In the genomic region with DNA sequence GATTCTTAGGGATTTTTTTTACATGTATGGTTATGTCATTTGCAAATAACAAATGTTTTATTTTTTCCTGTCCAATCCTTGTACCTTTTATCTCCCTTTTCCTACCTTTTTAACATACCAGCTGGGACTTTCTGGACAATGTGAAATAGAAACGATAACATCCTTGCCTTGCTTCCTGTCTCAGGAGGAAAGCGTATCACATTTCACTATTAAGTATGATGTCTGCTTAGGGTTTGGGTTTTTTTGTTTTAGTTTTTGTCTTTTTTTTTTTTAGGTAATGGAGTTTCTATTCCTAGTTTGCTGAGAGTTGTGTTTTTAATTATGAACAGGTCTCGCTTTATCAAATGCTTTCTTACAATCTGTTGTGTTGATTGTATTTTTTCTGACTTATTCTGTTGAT, we compare ENCODE assay signal across 20 cellular contexts.
A peak's percentile ranks its signal among the peaks of the same experiment; 100 is the strongest.
DNase-seq lines count a peak whose midpoint lies in the region; ATAC-seq, FAIRE-seq and TF ChIP-seq lines count a peak whose summit lies in the region.
"Had no signal": no experiment of that assay in that cellular context is flagged by ENCODE, and none has a peak within 500 bp of the region (broad histone marks: within the 10 kb centered on the region; RNA-seq: fewer than 3 reads in every experiment).

No MANE protein-coding gene starts in this region.

- H3K27ac Mint-ChIP-seq in T-helper 17 cell (no peak overlapping the region), progenitor cell of endocrine pancreas (no peak overlapping the region)
- H3K27ac Mint-ChIP-seq: CD4-positive, alpha-beta memory T cell had no signal

- no peak for TF ChIP-seq POLR2A in endothelial cell of umbilical vein (IDR thresholded peaks at IDR 0.05; ENCODE audit: low read depth, low read length)

- H3K4me1 ChIP-seq in MM.1S (ENCODE audit: low read length), result peaks cover 11% of the 10 kb centered on the region
- no peaks in the 10 kb centered on the region for H3K4me1 ChIP-seq in endothelial cell of umbilical vein (ENCODE audit: control insufficient read depth, extremely low read depth, insufficient read depth, low read length)
- H3K4me1 ChIP-seq: Caco-2 had no signal

- H2AFZ ChIP-seq in MM.1S (ENCODE audit: low read length), result no peak overlapping the region
- H2AFZ ChIP-seq in endothelial cell of umbilical vein (ENCODE audit: low read depth, low read length), result no peak overlapping the region

- CTCF ChIA-PET in endothelial cell of umbilical vein (lab: Charles Lee), result no interaction called here

- H3K36me3 Mint-ChIP-seq in T-helper 17 cell (ENCODE audit: low read depth) (peaks cover 6% of the 10 kb centered on the region), progenitor cell of endocrine pancreas (ENCODE audit: insufficient read depth) (peaks cover 2% of the 10 kb centered on the region)

- H3K4me1 Mint-ChIP-seq in T-helper 17 cell (no peaks in the 10 kb centered on the region), progenitor cell of endocrine pancreas (ENCODE audit: low read depth) (no peaks in the 10 kb centered on the region)
- H3K4me1 Mint-ChIP-seq: CD4-positive, alpha-beta memory T cell had no signal

- BruUV-seq in endothelial cell of umbilical vein (replicated peaks; lab: Mats Ljungman, UMichigan), result no TSS peak

- H3K4me2 ChIP-seq in MM.1S (ENCODE audit: low read depth, low read length) (peak overlapping the region; percentile 7; the same call in 1 of the 2 replicates), endothelial cell of umbilical vein (ENCODE audit: insufficient read depth, low read length) (no peak overlapping the region)
- H3K4me2 ChIP-seq: BLaER1 had no signal

- H3K9ac ChIP-seq in MM.1S (ENCODE audit: low read length), result no peak overlapping the region
- no peak overlapping the region for H3K9ac ChIP-seq in endothelial cell of umbilical vein (replicated peaks; ENCODE audit: extremely low read depth, insufficient read depth, low read length)
- H3K9ac ChIP-seq: BLaER1 had no signal

- H3K36me3 ChIP-seq in MM.1S (replicated peaks; ENCODE audit: insufficient read depth, low read length) (no peaks in the 10 kb centered on the region), endothelial cell of umbilical vein (ENCODE audit: control insufficient read depth in 2 of 2, extremely low read depth in 1 of 2, insufficient read depth in 2 of 2, low read length in 2 of 2) (no peaks in the 10 kb centered on the region)
- H3K36me3 ChIP-seq: BLaER1, SJSA1 had no signal

- H3K79me2 ChIP-seq in MM.1S (ENCODE audit: low read length), result no peaks in the 10 kb centered on the region
- H3K79me2 ChIP-seq in endothelial cell of umbilical vein (ENCODE audit: control insufficient read depth, insufficient read depth, low read length), result no peaks in the 10 kb centered on the region

- intact Hi-C loops in endothelial cell of umbilical vein (cut with micrococcal nuclease), result no loop called here

- H3K9me2 ChIP-seq in MM.1S (replicated peaks; ENCODE audit: insufficient read depth, low read length), result no peaks in the 10 kb centered on the region

- H3K27me3 ChIP-seq in MM.1S (replicated peaks; ENCODE audit: insufficient read depth, low read length) (no peaks in the 10 kb centered on the region), endothelial cell of umbilical vein (ENCODE audit: control insufficient read depth in 2 of 2, insufficient read depth in 2 of 2, low read length in 2 of 2) (peaks cover 0 to 2% of the 10 kb centered on the region in 2 experiments)
- H3K27me3 ChIP-seq: BLaER1 had no signal

- DNase-seq in MM.1S (no peak), endothelial cell of umbilical vein (ENCODE audit: low read depth, low spot score) (peak; percentile 32), T-helper 17 cell (no peak), progenitor cell of endocrine pancreas (ENCODE audit: low spot score, unreplicated experiment) (no peak)
- no peak for DNase-seq in NK-92 treated with Interleukin-12 subunit alpha and Interleukin-12 subunit beta, amount 100 ng/mL, for 24 hours (lab: John Stamatoyannopoulos, UW)
- DNase-seq: Caco-2; CD4-positive, alpha-beta memory T cell; DMS 273 treated with DMSO at 0.1 percent for 48 hours; NCI-H1105; NCI-H146; NCI-H2029; NCI-H446 treated with DMSO at 0.1 percent for 48 hours; NCI-H526 treated with DMSO at 0.1 percent for 48 hours had no signal

- H3K27ac ChIP-seq in MM.1S (ENCODE audit: low read length), result peak overlapping the region; percentile 22; the same call in 1 of the 2 replicates
- peak overlapping the region; percentile 13; the same call in 1 of the 2 replicates for H3K27ac ChIP-seq in VCaP
- H3K27ac ChIP-seq in endothelial cell of umbilical vein (ENCODE audit: insufficient read depth, low read depth, low read length), result no peak overlapping the region
- H3K27ac ChIP-seq: BLaER1, SJSA1 had no signal

- H3K4me3 Mint-ChIP-seq in T-helper 17 cell, result no peak overlapping the region
- no peak overlapping the region for H3K4me3 Mint-ChIP-seq in progenitor cell of endocrine pancreas (ENCODE audit: low read depth)
- H3K4me3 Mint-ChIP-seq: CD4-positive, alpha-beta memory T cell had no signal

- no peak overlapping the region for H3K4me3 ChIP-seq in MM.1S (ENCODE audit: low read length)
- no peak overlapping the region for H3K4me3 ChIP-seq in endothelial cell of umbilical vein (replicated peaks in 1 of 3; ENCODE audit: insufficient read depth in 1 of 3, low read depth in 1 of 3, low read length in 3 of 3)
- H3K4me3 ChIP-seq: BLaER1, SJSA1 had no signal

- TF ChIP-seq CTCF in MM.1S (IDR thresholded peaks at IDR 0.05; ENCODE audit: low read length) (no peak), VCaP (conservative IDR thresholded peaks at IDR 0.05) (no peak), endothelial cell of umbilical vein (IDR thresholded peaks at IDR 0.05; ENCODE audit: extremely low read depth in 1 of 2, insufficient read depth in 1 of 2, low read depth in 1 of 2, low read length in 2 of 2) (no peak), progenitor cell of endocrine pancreas (IDR thresholded peaks at IDR 0.05; ENCODE audit: unreplicated experiment) (no peak)

- no peaks in the 10 kb centered on the region for H3K27me3 Mint-ChIP-seq in T-helper 17 cell
- peaks cover 11% of the 10 kb centered on the region for H3K27me3 Mint-ChIP-seq in progenitor cell of endocrine pancreas
- H3K27me3 Mint-ChIP-seq: CD4-positive, alpha-beta memory T cell had no signal

- dilution Hi-C loops in endothelial cell of umbilical vein (cut with MboI; ENCODE audit: extremely low pct_ligation_motif_present, low sequenced_read_pairs), result no loop called here

- H3K9me3 Mint-ChIP-seq in progenitor cell of endocrine pancreas (ENCODE audit: low read depth), result peaks cover 20% of the 10 kb centered on the region

- POLR2A ChIA-PET in endothelial cell of umbilical vein (lab: Charles Lee), result no interaction called here

- no peaks in the 10 kb centered on the region for H3F3A ChIP-seq in MM.1S (ENCODE audit: insufficient read depth, low read length)

- no peaks in the 10 kb centered on the region for H3K9me3 ChIP-seq in MM.1S (replicated peaks; ENCODE audit: insufficient read depth, low read length)
- no peaks in the 10 kb centered on the region for H3K9me3 ChIP-seq in endothelial cell of umbilical vein (replicated peaks; ENCODE audit: control insufficient read depth, insufficient read depth, low read length)
- H3K9me3 ChIP-seq in T-helper 17 cell (ENCODE audit: control insufficient read depth, low read length, poor library complexity, severe bottlenecking), result no peaks in the 10 kb centered on the region
- H3K9me3 ChIP-seq: BLaER1, SJSA1 had no signal

- no peak for FAIRE-seq in endothelial cell of umbilical vein (lab: Jason Lieb, UNC)
- FAIRE-seq: G401.6, GM19239 had no signal

- H4K20me1 ChIP-seq in MM.1S (ENCODE audit: insufficient read depth, low read length), result no peaks in the 10 kb centered on the region
- H4K20me1 ChIP-seq in endothelial cell of umbilical vein (replicated peaks; ENCODE audit: control insufficient read depth, extremely low read depth, insufficient read depth, low read length), result no peaks in the 10 kb centered on the region
- H4K20me1 ChIP-seq: BLaER1 had no signal

- no peaks in the 10 kb centered on the region for H3K9me1 ChIP-seq in endothelial cell of umbilical vein (replicated peaks; ENCODE audit: control insufficient read depth, extremely low read depth, insufficient read depth, low read length)

- ATAC-seq in GM21528 (IDR thresholded peaks at IDR 0.05; ENCODE audit: low FRiP score, unreplicated experiment) (no peak), T-helper 17 cell (no peak)
- ATAC-seq: Right ventricle myocardium inferior had no signal

TF ChIP-seq in endothelial cell of umbilical vein, 7 proteins besides CTCF, POLR2A, EP300 and RAD21:
- TF ChIP-seq GATA2 (IDR thresholded peaks at IDR 0.05; ENCODE audit: insufficient read depth, insufficient read length, low read depth, low read length) (no peak), POLR2AphosphoS5 (IDR thresholded peaks at IDR 0.05; ENCODE audit: insufficient read depth, low read depth, low read length) (no peak), JUN (IDR thresholded peaks at IDR 0.05; ENCODE audit: borderline replicate concordance, insufficient read depth, insufficient read length, low read depth) (no peak), MAX (IDR thresholded peaks at IDR 0.05; ENCODE audit: insufficient read depth, insufficient read length) (no peak), MYC (IDR thresholded peaks at IDR 0.05; ENCODE audit: low read depth, low read length) (no peak), FOS (IDR thresholded peaks at IDR 0.05; ENCODE audit: borderline replicate concordance, insufficient read depth, low read length) (no peak)
